Comparison of ENCODE assay signal across 28 cellular contexts in genomic region chr6:4209201-4209600, GRCh38.
DNase-seq lines count a peak whose midpoint lies in the region; ATAC-seq, FAIRE-seq and TF ChIP-seq lines count a peak whose summit lies in the region.
"Had no signal": no experiment of that assay in that cellular context is flagged by ENCODE, and none has a peak within 500 bp of the region (broad histone marks: within the 10 kb centered on the region; RNA-seq: fewer than 3 reads in every experiment).

No MANE protein-coding gene starts in this region.

- H3K27me3 ChIP-seq in CD4-positive, alpha-beta memory T cell (ENCODE audit: insufficient read depth, low read length) = no peaks in the 10 kb centered on the region
- peaks cover 1 to 3% of the 10 kb centered on the region in 2 experiments for H3K27me3 ChIP-seq in endothelial cell of umbilical vein (ENCODE audit: control insufficient read depth in 2 of 2, insufficient read depth in 2 of 2, low read length in 2 of 2)
- H3K27me3 ChIP-seq: body of pancreas, dorsolateral prefrontal cortex, sigmoid colon, vagina had no signal

- CTCF ChIA-PET in CD4-positive, alpha-beta memory T cell (lab: Charles Lee; ENCODE audit: partially characterized antibody) = interaction anchor here (1.3 to 2.2 kb wide), 5 partner anchors 32 to 468 kb away, joined by 3 to 15 read pairs (median 5); no protein-coding TSS in a partner anchor
- CTCF ChIA-PET in endothelial cell of umbilical vein (lab: Charles Lee) = interaction anchor here (1.1 to 2.9 kb wide), 6 partner anchors 13 to 188 kb away, joined by 4 to 67 read pairs (median 10); a partner anchor contains a TSS

- H3K4me1 ChIP-seq in CD4-positive, alpha-beta memory T cell (ENCODE audit: insufficient read depth, low read length) = peaks cover 10% of the 10 kb centered on the region
- H3K4me1 ChIP-seq in endothelial cell of umbilical vein (ENCODE audit: control insufficient read depth, extremely low read depth, insufficient read depth, low read length) = no peaks in the 10 kb centered on the region
- H3K4me1 ChIP-seq: body of pancreas, prostate gland, sigmoid colon, vagina had no signal

- peak; percentile 60 for FAIRE-seq in endothelial cell of umbilical vein (lab: Jason Lieb, UNC)

- H3K4me3 Mint-ChIP-seq in CD4-positive, alpha-beta memory T cell = peak overlapping the region in 4 of 8 donors; percentile 3 to 76 (median 58)
- H3K4me3 Mint-ChIP-seq: activated CD8-positive, alpha-beta T cell treated with anti-CD3 and anti-CD28 coated beads, Interleukin-2, amount 10 ng/mL, durations not matched to agents 7 days and 5 days; WTC11 had no signal

- H3K9me3 Mint-ChIP-seq in CD4-positive, alpha-beta memory T cell = peaks cover 2 to 28% (median 19%) of the 10 kb centered on the region in 8 donors

- H3K36me3 ChIP-seq in CD4-positive, alpha-beta memory T cell (ENCODE audit: insufficient read depth, low read length) = no peaks in the 10 kb centered on the region
- H3K36me3 ChIP-seq in endothelial cell of umbilical vein (ENCODE audit: control insufficient read depth in 2 of 2, extremely low read depth in 1 of 2, insufficient read depth in 2 of 2, low read length in 2 of 2) = no peaks in the 10 kb centered on the region
- H3K36me3 ChIP-seq: prostate gland, sigmoid colon, vagina had no signal

- H3K4me3 ChIP-seq in CD4-positive, alpha-beta memory T cell (ENCODE audit: low read length in 2 of 2) = no peak overlapping the region
- no peak overlapping the region for H3K4me3 ChIP-seq in endothelial cell of umbilical vein (replicated peaks in 1 of 3; ENCODE audit: insufficient read depth in 1 of 3, low read depth in 1 of 3, low read length in 3 of 3)
- H3K4me3 ChIP-seq: body of pancreas, dorsolateral prefrontal cortex, GM23248, prostate gland, sigmoid colon, SK-N-MC, vagina had no signal

- H2AFZ ChIP-seq in endothelial cell of umbilical vein (ENCODE audit: low read depth, low read length) = no peak overlapping the region
- H2AFZ ChIP-seq: GM23248 had no signal

- TF ChIP-seq CTCF in endothelial cell of umbilical vein (IDR thresholded peaks at IDR 0.05; ENCODE audit: extremely low read depth in 1 of 2, insufficient read depth in 1 of 2, low read depth in 1 of 2, low read length in 2 of 2) = no peak

- peak overlapping the region in 6 of 7 donors; percentile 54 to 84 (median 69) for H3K27ac Mint-ChIP-seq in CD4-positive, alpha-beta memory T cell
- H3K27ac Mint-ChIP-seq: activated CD8-positive, alpha-beta T cell treated with anti-CD3 and anti-CD28 coated beads, Interleukin-2, amount 10 ng/mL, durations not matched to agents 7 days and 5 days; WTC11 had no signal

- no peaks in the 10 kb centered on the region for H3K9me1 ChIP-seq in endothelial cell of umbilical vein (replicated peaks; ENCODE audit: control insufficient read depth, extremely low read depth, insufficient read depth, low read length)

- POLR2A ChIA-PET in CD4-positive, alpha-beta memory T cell (lab: Charles Lee; ENCODE audit: partially characterized antibody) = no interaction called here
- POLR2A ChIA-PET in endothelial cell of umbilical vein (lab: Charles Lee) = no interaction called here

- no TSS peak for BruUV-seq in endothelial cell of umbilical vein (replicated peaks; lab: Mats Ljungman, UMichigan)

- H3K79me2 ChIP-seq in endothelial cell of umbilical vein (ENCODE audit: control insufficient read depth, insufficient read depth, low read length) = no peaks in the 10 kb centered on the region

- peaks cover 9 to 27% (median 18%) of the 10 kb centered on the region in 4 donors for H3K4me1 Mint-ChIP-seq in CD4-positive, alpha-beta memory T cell
- H3K4me1 Mint-ChIP-seq: WTC11 had no signal

- peaks cover 0 to 6% of the 10 kb centered on the region in 2 donors for H3K9me3 ChIP-seq in CD4-positive, alpha-beta memory T cell (ENCODE audit: control insufficient read depth in 1 of 2, low read length in 2 of 2)
- no peaks in the 10 kb centered on the region for H3K9me3 ChIP-seq in endothelial cell of umbilical vein (replicated peaks; ENCODE audit: control insufficient read depth, insufficient read depth, low read length)
- H3K9me3 ChIP-seq: body of pancreas, prostate gland, vagina had no signal

- no peak overlapping the region for H3K27ac ChIP-seq in CD4-positive, alpha-beta memory T cell (ENCODE audit: low read depth, low read length)
- no peak overlapping the region for H3K27ac ChIP-seq in endothelial cell of umbilical vein (ENCODE audit: insufficient read depth, low read depth, low read length)
- H3K27ac ChIP-seq: 22Rv1, body of pancreas, dorsolateral prefrontal cortex, GM23248, prostate gland, RWPE1, sigmoid colon, SK-N-MC, vagina had no signal

- intact Hi-C loops in CD4-positive, alpha-beta memory T cell (cut with micrococcal nuclease) = no loop called here
- intact Hi-C loops in endothelial cell of umbilical vein (cut with micrococcal nuclease) = no loop called here

- no peak overlapping the region for H3K4me2 ChIP-seq in endothelial cell of umbilical vein (ENCODE audit: insufficient read depth, low read length)

- no peak for TF ChIP-seq POLR2A in endothelial cell of umbilical vein (IDR thresholded peaks at IDR 0.05; ENCODE audit: low read depth, low read length)

- peaks cover 2 to 5% of the 10 kb centered on the region in 2 donors for H3K36me3 Mint-ChIP-seq in CD4-positive, alpha-beta memory T cell

- dilution Hi-C loops in endothelial cell of umbilical vein (cut with MboI; ENCODE audit: extremely low pct_ligation_motif_present, low sequenced_read_pairs) = no loop called here

- DNase-seq in SIG-M5 treated with dmso at 0.1 percent for 504 hours (lab: John Stamatoyannopoulos, UW; ENCODE audit: unreplicated experiment) = peak; percentile 38
- DNase-seq in SIG-M5 (lab: John Stamatoyannopoulos, UW) = no peak
- DNase-seq in CD4-positive, alpha-beta memory T cell = no peak
- DNase-seq in NOMO-1 treated with dmso at 0.1 percent for 144 hours (lab: John Stamatoyannopoulos, UW; ENCODE audit: unreplicated experiment) = peak; percentile 54
- DNase-seq in endothelial cell of umbilical vein (ENCODE audit: low read depth, low spot score) = no peak
- no peak for DNase-seq in nucleus accumbens (lab: John Stamatoyannopoulos, UW)
- no peak for DNase-seq in NCI-H2227 (lab: John Stamatoyannopoulos, UW; ENCODE audit: unreplicated experiment)
- DNase-seq: activated CD8-positive, alpha-beta T cell treated with anti-CD3 and anti-CD28 coated beads, Interleukin-2, amount 10 ng/mL, durations not matched to agents 7 days and 5 days; activated effector memory CD4-positive, alpha-beta T cell treated with Interleukin-2 at 50 U/mL for 16 hours; activated T-cell treated with anti-CD3 and anti-CD28 coated beads for 4 hours; body of pancreas; dorsolateral prefrontal cortex; GM23248; NCI-H1105 treated with DMSO at 0.1 percent for 48 hours; NCI-H1930; NCI-H2227 treated with DMSO at 0.1 percent for 48 hours; NCI-H69; sigmoid colon; stimulated activated CD4-positive, alpha-beta T cell treated with anti-CD3 and anti-CD28 coated beads, Interleukin-4, amount 100 ng/mL, for 4 hours; stimulated activated naive CD4-positive, alpha-beta T cell treated with Interleukin-2 at 50 U/mL for 16 hours had no signal

- H3K9ac ChIP-seq in endothelial cell of umbilical vein (replicated peaks; ENCODE audit: extremely low read depth, insufficient read depth, low read length) = no peak overlapping the region
- H3K9ac ChIP-seq: GM23248 had no signal

- no peak for ATAC-seq in GM19455 (IDR thresholded peaks at IDR 0.05; ENCODE audit: unreplicated experiment)
- ATAC-seq: activated CD8-positive, alpha-beta T cell treated with anti-CD3 and anti-CD28 coated beads, Interleukin-2, amount 10 ng/mL, durations not matched to agents 7 days and 5 days; body of pancreas; left lobe of liver; WTC11 had no signal

- no peaks in the 10 kb centered on the region for H4K20me1 ChIP-seq in endothelial cell of umbilical vein (replicated peaks; ENCODE audit: control insufficient read depth, extremely low read depth, insufficient read depth, low read length)

- peaks cover 3 to 23% of the 10 kb centered on the region in 2 donors for H3K27me3 Mint-ChIP-seq in CD4-positive, alpha-beta memory T cell

TF ChIP-seq in endothelial cell of umbilical vein, 7 proteins besides CTCF, POLR2A, EP300 and RAD21:
- no peak for TF ChIP-seq FOS (IDR thresholded peaks at IDR 0.05; ENCODE audit: borderline replicate concordance, insufficient read depth, low read length)
- TF ChIP-seq GATA2 (IDR thresholded peaks at IDR 0.05; ENCODE audit: insufficient read depth, insufficient read length, low read depth, low read length) = no peak
- no peak for TF ChIP-seq JUN (IDR thresholded peaks at IDR 0.05; ENCODE audit: borderline replicate concordance, insufficient read depth, insufficient read length, low read depth)

Comparison
In these comparisons a context has a peak if more than half of its experiments do, and no peak if none do; other contexts are left out.
1. DNase-seq: peak in SIG-M5 treated with dmso at 0.1 percent for 504 hours (single experiment) and NOMO-1 treated with dmso at 0.1 percent for 144 hours (single experiment); none in SIG-M5 (single experiment), CD4-positive, alpha-beta memory T cell (0 of 5), endothelial cell of umbilical vein (single experiment), nucleus accumbens (0 of 56) and NCI-H2227 (single experiment).